ENCODE assay signal across 1 cellular context in the genomic region with DNA sequence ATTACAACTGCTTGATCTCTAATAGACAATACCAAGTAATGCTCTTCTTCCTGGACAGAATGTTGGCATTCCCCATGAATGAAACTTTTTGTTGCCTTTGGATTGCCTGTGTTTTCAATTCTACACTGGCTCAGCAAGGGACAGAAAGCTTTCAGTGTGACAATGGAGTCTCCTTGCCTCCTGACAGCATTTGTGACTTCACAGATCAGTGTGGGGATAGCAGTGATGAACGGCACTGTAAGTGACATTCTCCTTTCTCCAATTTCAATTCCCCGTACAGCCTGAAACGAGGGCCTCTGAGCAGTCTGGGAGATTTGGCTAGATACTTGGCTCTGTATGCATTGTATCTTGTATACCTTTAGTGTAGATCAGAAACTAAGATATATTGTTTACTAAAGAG.
TF ChIP-seq lines count a peak whose summit lies in the region.

No MANE protein-coding gene starts in this region.

TF ChIP-seq in IMR-90, 13 proteins besides CTCF, POLR2A, EP300 and RAD21 (continued from another document):
- TF ChIP-seq, protein P1, sequence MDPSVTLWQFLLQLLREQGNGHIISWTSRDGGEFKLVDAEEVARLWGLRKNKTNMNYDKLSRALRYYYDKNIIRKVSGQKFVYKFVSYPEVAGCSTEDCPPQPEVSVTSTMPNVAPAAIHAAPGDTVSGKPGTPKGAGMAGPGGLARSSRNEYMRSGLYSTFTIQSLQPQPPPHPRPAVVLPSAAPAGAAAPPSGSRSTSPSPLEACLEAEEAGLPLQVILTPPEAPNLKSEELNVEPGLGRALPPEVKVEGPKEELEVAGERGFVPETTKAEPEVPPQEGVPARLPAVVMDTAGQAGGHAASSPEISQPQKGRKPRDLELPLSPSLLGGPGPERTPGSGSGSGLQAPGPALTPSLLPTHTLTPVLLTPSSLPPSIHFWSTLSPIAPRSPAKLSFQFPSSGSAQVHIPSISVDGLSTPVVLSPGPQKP (IDR thresholded peaks at IDR 0.05; ENCODE audit: borderline replicate concordance, low read depth, low read length): no peak
- no peak for TF ChIP-seq BHLHE40 (IDR thresholded peaks at IDR 0.05; ENCODE audit: low read depth, low read length)
- TF ChIP-seq, protein P2, sequence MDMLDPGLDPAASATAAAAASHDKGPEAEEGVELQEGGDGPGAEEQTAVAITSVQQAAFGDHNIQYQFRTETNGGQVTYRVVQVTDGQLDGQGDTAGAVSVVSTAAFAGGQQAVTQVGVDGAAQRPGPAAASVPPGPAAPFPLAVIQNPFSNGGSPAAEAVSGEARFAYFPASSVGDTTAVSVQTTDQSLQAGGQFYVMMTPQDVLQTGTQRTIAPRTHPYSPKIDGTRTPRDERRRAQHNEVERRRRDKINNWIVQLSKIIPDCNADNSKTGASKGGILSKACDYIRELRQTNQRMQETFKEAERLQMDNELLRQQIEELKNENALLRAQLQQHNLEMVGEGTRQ (IDR thresholded peaks at IDR 0.05; ENCODE audit: low read depth, low read length): no peak
